Comparison of ENCODE assay signal across 1 cellular context in the genomic region with DNA sequence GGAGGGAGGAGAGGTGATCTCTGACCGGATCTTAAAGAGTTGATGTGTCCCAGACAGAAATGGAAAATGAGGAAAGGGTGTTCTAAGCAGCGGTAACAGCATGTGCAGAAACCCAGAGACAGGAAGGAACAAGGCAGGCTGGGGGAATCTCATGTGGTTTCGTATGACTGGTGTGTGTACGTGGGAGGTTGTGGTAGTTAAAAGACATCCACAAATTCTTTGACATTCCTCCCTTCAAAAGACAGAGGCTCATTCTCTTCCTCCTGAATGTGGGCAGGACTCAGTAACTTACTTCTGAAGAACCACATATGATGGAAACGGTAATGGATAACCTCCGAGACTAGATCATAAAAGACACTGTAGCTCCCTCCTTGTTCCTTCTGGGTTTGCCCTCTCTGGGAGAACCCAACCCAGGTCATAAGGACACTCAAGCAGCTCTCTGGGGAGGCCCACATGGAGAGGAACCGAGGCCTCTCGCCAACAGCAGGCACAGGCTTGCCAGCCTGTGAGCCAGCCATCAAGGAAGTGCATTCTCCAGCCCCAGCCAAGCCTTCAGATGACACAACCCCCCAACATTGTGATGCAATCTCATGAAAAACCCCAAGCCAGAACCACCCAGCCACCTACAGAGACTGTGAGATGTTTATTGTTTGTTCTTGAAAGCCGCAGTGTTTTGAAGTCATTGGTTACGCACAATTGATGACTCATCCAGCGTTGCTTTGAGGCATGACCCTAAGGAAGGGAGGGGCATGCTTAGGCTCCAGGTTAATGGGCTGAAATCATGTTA.
TF ChIP-seq lines count a peak whose summit lies in the region.

No MANE protein-coding gene starts in this region.

TF ChIP-seq in HEK293, 187 proteins besides CTCF, POLR2A, EP300 and RAD21 (continued from another document and continues in another):
- no peak for TF ChIP-seq MEIS1 (CRISPR knock-in tag; IDR thresholded peaks at IDR 0.05; ENCODE audit: borderline replicate concordance)
- TF ChIP-seq, protein P1, sequence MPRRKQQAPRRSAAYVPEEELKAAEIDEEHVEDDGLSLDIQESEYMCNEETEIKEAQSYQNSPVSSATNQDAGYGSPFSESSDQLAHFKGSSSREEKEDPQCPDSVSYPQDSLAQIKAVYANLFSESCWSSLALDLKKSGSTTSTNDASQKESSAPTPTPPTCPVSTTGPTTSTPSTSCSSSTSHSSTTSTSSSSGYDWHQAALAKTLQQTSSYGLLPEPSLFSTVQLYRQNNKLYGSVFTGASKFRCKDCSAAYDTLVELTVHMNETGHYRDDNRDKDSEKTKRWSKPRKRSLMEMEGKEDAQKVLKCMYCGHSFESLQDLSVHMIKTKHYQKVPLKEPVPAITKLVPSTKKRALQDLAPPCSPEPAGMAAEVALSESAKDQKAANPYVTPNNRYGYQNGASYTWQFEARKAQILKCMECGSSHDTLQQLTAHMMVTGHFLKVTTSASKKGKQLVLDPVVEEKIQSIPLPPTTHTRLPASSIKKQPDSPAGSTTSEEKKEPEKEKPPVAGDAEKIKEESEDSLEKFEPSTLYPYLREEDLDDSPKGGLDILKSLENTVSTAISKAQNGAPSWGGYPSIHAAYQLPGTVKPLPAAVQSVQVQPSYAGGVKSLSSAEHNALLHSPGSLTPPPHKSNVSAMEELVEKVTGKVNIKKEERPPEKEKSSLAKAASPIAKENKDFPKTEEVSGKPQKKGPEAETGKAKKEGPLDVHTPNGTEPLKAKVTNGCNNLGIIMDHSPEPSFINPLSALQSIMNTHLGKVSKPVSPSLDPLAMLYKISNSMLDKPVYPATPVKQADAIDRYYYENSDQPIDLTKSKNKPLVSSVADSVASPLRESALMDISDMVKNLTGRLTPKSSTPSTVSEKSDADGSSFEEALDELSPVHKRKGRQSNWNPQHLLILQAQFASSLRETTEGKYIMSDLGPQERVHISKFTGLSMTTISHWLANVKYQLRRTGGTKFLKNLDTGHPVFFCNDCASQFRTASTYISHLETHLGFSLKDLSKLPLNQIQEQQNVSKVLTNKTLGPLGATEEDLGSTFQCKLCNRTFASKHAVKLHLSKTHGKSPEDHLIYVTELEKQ (tag by site-specific recombination; IDR thresholded peaks at IDR 0.05; ENCODE audit: borderline replicate concordance): no peak
- TF ChIP-seq KLF1 (tag by site-specific recombination; IDR thresholded peaks at IDR 0.05): no peak
- no peak for TF ChIP-seq ZNF23 (tag by site-specific recombination; IDR thresholded peaks at IDR 0.05; ENCODE audit: borderline replicate concordance)
- TF ChIP-seq SP7 (tag by site-specific recombination; IDR thresholded peaks at IDR 0.05): peak; percentile 80
- no peak for TF ChIP-seq ZNF132 (tag by site-specific recombination; IDR thresholded peaks at IDR 0.05; ENCODE audit: borderline replicate concordance)
- TF ChIP-seq ZNF433 (tag by site-specific recombination; IDR thresholded peaks at IDR 0.05; ENCODE audit: low read depth): no peak
- TF ChIP-seq ZNF148 (tag by site-specific recombination; IDR thresholded peaks at IDR 0.05; ENCODE audit: borderline replicate concordance): peak; percentile 74
- no peak for TF ChIP-seq PRDM2 (tag by site-specific recombination; IDR thresholded peaks at IDR 0.05; ENCODE audit: borderline replicate concordance)
- TF ChIP-seq ZNF354C (tag by site-specific recombination; IDR thresholded peaks at IDR 0.05; ENCODE audit: borderline replicate concordance, low read depth): no peak
- TF ChIP-seq BCL6B (tag by site-specific recombination; IDR thresholded peaks at IDR 0.05): peak; percentile 94
- no peak for TF ChIP-seq ZNF701 (tag by site-specific recombination; IDR thresholded peaks at IDR 0.05)
- TF ChIP-seq ZSCAN23 (tag by site-specific recombination; IDR thresholded peaks at IDR 0.05): 0 out of 2 replicates have a peak, but pooled peaks have one; percentile 33
- TF ChIP-seq SP2 (tag by site-specific recombination; IDR thresholded peaks at IDR 0.05): 0 out of 2 replicates have a peak, but pooled peaks have one; percentile 9
- no peak for TF ChIP-seq ZBTB6 (tag by site-specific recombination; IDR thresholded peaks at IDR 0.05)
- TF ChIP-seq MYNN (tag by site-specific recombination; IDR thresholded peaks at IDR 0.05; ENCODE audit: borderline replicate concordance): no peak
- TF ChIP-seq ZNF658 (tag by site-specific recombination; IDR thresholded peaks at IDR 0.05): no peak
- TF ChIP-seq, protein P2, sequence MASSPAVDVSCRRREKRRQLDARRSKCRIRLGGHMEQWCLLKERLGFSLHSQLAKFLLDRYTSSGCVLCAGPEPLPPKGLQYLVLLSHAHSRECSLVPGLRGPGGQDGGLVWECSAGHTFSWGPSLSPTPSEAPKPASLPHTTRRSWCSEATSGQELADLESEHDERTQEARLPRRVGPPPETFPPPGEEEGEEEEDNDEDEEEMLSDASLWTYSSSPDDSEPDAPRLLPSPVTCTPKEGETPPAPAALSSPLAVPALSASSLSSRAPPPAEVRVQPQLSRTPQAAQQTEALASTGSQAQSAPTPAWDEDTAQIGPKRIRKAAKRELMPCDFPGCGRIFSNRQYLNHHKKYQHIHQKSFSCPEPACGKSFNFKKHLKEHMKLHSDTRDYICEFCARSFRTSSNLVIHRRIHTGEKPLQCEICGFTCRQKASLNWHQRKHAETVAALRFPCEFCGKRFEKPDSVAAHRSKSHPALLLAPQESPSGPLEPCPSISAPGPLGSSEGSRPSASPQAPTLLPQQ (tag by site-specific recombination; IDR thresholded peaks at IDR 0.05): peak; percentile 61; the same call in 1 of the 2 replicates
- no peak for TF ChIP-seq SP3 (tag by site-specific recombination; IDR thresholded peaks at IDR 0.05)
- peak; percentile 62; the same call in 1 of the 2 replicates for TF ChIP-seq TCF7L2 (IDR thresholded peaks at IDR 0.05; ENCODE audit: borderline replicate concordance, low read depth, low read length)
- TF ChIP-seq, protein P3, sequence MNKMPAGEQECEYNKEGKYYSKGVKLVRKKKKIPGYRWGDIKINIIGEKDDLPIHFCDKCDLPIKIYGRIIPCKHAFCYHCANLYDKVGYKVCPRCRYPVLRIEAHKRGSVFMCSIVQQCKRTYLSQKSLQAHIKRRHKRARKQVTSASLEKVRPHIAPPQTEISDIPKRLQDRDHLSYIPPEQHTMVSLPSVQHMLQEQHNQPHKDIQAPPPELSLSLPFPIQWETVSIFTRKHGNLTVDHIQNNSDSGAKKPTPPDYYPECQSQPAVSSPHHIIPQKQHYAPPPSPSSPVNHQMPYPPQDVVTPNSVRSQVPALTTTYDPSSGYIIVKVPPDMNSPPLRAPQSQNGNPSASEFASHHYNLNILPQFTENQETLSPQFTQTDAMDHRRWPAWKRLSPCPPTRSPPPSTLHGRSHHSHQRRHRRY (tag by site-specific recombination; IDR thresholded peaks at IDR 0.05): no peak
- no peak for TF ChIP-seq ZNF544 (tag by site-specific recombination; IDR thresholded peaks at IDR 0.05)
- TF ChIP-seq ZNF792 (tag by site-specific recombination; IDR thresholded peaks at IDR 0.05): no peak
- no peak for TF ChIP-seq GLI4 (tag by site-specific recombination; IDR thresholded peaks at IDR 0.05)
- TF ChIP-seq, protein P4, sequence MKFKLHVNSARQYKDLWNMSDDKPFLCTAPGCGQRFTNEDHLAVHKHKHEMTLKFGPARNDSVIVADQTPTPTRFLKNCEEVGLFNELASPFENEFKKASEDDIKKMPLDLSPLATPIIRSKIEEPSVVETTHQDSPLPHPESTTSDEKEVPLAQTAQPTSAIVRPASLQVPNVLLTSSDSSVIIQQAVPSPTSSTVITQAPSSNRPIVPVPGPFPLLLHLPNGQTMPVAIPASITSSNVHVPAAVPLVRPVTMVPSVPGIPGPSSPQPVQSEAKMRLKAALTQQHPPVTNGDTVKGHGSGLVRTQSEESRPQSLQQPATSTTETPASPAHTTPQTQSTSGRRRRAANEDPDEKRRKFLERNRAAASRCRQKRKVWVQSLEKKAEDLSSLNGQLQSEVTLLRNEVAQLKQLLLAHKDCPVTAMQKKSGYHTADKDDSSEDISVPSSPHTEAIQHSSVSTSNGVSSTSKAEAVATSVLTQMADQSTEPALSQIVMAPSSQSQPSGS (tag by site-specific recombination; IDR thresholded peaks at IDR 0.05; ENCODE audit: low read depth): peak; percentile 88
- no peak for TF ChIP-seq ZBTB26 (tag by site-specific recombination; optimal IDR thresholded peaks at IDR 0.05)
- no peak for TF ChIP-seq ZSCAN16 (tag by site-specific recombination; IDR thresholded peaks at IDR 0.05)
- TF ChIP-seq ZNF777 (tag by site-specific recombination; IDR thresholded peaks at IDR 0.05; ENCODE audit: borderline replicate concordance): no peak
- no peak for TF ChIP-seq ZNF677 (tag by site-specific recombination; IDR thresholded peaks at IDR 0.05)
- TF ChIP-seq ZNF747 (tag by site-specific recombination; IDR thresholded peaks at IDR 0.05): no peak
- TF ChIP-seq ZNF768 (tag by site-specific recombination; IDR thresholded peaks at IDR 0.05): no peak
